ENCODE assay signal across 1 cellular context in the genomic region with DNA sequence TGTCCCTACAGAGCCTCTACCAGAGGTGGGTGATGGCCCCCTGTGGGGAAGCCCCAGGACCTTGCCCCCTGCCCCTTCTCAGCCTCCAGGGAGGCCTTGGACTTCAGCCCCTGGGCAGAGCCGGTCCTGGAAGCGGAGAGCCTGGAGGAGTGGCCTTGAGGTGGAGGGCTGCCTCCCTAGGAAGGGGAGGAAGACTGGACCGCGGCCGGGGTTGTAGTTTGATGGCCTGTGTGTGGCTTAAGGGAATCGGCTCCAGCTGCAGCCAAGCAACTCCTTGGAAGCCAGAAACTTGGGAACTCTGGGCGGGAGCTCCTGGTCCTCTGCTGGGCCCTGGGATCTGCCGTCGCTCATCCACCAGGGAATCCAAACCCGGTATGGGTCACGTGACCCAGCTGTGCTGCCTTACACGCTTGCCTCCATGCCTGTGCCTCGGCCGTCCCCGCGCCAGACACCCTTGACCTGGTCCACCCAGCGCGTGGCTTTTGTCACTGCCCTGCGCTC.
TF ChIP-seq lines count a peak whose summit lies in the region.

No MANE protein-coding gene starts in this region.

TF ChIP-seq in HepG2, 621 proteins besides CTCF, POLR2A, EP300 and RAD21:
- peak; percentile 49; the same call in 1 of the 2 replicates for TF ChIP-seq HDAC1 (CRISPR knock-in tag; IDR thresholded peaks at IDR 0.05)
- TF ChIP-seq, protein P1, sequence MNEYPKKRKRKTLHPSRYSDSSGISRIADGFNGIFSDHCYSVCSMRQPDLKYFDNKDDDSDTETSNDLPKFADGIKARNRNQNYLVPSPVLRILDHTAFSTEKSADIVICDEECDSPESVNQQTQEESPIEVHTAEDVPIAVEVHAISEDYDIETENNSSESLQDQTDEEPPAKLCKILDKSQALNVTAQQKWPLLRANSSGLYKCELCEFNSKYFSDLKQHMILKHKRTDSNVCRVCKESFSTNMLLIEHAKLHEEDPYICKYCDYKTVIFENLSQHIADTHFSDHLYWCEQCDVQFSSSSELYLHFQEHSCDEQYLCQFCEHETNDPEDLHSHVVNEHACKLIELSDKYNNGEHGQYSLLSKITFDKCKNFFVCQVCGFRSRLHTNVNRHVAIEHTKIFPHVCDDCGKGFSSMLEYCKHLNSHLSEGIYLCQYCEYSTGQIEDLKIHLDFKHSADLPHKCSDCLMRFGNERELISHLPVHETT (CRISPR knock-in tag; conservative IDR thresholded peaks at IDR 0.05): no peak
- TF ChIP-seq ZFP62 (CRISPR knock-in tag; IDR thresholded peaks at IDR 0.05): no peak
- 0 out of 2 replicates have a peak, but pooled peaks have one; percentile 38 for TF ChIP-seq HIVEP1 (CRISPR knock-in tag; IDR thresholded peaks at IDR 0.05)
- TF ChIP-seq HNF4G (IDR thresholded peaks at IDR 0.05; ENCODE audit: borderline replicate concordance, low read depth, low read length): peak; percentile 57
- TF ChIP-seq HNF4G (CRISPR knock-in tag; IDR thresholded peaks at IDR 0.05; ENCODE audit: borderline replicate concordance, low read depth): no peak
- TF ChIP-seq HNF4A (CRISPR knock-in tag; IDR thresholded peaks at IDR 0.05): peak; percentile 85
- no peak for TF ChIP-seq TRIM24 (CRISPR knock-in tag; IDR thresholded peaks at IDR 0.05)
- TF ChIP-seq, protein P2, sequence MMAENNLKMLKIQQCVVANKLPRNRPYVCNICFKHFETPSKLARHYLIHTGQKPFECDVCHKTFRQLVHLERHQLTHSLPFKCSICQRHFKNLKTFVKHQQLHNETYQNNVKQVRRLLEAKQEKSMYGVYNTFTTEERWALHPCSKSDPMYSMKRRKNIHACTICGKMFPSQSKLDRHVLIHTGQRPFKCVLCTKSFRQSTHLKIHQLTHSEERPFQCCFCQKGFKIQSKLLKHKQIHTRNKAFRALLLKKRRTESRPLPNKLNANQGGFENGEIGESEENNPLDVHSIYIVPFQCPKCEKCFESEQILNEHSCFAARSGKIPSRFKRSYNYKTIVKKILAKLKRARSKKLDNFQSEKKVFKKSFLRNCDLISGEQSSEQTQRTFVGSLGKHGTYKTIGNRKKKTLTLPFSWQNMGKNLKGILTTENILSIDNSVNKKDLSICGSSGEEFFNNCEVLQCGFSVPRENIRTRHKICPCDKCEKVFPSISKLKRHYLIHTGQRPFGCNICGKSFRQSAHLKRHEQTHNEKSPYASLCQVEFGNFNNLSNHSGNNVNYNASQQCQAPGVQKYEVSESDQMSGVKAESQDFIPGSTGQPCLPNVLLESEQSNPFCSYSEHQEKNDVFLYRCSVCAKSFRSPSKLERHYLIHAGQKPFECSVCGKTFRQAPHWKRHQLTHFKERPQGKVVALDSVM (CRISPR knock-in tag; IDR thresholded peaks at IDR 0.05): peak; percentile 91
- TF ChIP-seq ZNF263 (CRISPR knock-in tag; IDR thresholded peaks at IDR 0.05): 0 out of 2 replicates have a peak, but pooled peaks have one; percentile 34
- TF ChIP-seq, protein P3, sequence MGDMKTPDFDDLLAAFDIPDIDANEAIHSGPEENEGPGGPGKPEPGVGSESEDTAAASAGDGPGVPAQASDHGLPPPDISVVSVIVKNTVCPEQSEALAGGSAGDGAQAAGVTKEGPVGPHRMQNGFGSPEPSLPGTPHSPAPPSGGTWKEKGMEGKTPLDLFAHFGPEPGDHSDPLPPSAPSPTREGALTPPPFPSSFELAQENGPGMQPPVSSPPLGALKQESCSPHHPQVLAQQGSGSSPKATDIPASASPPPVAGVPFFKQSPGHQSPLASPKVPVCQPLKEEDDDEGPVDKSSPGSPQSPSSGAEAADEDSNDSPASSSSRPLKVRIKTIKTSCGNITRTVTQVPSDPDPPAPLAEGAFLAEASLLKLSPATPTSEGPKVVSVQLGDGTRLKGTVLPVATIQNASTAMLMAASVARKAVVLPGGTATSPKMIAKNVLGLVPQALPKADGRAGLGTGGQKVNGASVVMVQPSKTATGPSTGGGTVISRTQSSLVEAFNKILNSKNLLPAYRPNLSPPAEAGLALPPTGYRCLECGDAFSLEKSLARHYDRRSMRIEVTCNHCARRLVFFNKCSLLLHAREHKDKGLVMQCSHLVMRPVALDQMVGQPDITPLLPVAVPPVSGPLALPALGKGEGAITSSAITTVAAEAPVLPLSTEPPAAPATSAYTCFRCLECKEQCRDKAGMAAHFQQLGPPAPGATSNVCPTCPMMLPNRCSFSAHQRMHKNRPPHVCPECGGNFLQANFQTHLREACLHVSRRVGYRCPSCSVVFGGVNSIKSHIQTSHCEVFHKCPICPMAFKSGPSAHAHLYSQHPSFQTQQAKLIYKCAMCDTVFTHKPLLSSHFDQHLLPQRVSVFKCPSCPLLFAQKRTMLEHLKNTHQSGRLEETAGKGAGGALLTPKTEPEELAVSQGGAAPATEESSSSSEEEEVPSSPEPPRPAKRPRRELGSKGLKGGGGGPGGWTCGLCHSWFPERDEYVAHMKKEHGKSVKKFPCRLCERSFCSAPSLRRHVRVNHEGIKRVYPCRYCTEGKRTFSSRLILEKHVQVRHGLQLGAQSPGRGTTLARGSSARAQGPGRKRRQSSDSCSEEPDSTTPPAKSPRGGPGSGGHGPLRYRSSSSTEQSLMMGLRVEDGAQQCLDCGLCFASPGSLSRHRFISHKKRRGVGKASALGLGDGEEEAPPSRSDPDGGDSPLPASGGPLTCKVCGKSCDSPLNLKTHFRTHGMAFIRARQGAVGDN (CRISPR knock-in tag; IDR thresholded peaks at IDR 0.05): peak; percentile 44
- peak; percentile 70; the same call in 1 of the 2 replicates for TF ChIP-seq MTA1 (CRISPR knock-in tag; IDR thresholded peaks at IDR 0.05; ENCODE audit: borderline replicate concordance)
- no peak for TF ChIP-seq GATAD2A (CRISPR knock-in tag; IDR thresholded peaks at IDR 0.05)
- TF ChIP-seq, protein P4, sequence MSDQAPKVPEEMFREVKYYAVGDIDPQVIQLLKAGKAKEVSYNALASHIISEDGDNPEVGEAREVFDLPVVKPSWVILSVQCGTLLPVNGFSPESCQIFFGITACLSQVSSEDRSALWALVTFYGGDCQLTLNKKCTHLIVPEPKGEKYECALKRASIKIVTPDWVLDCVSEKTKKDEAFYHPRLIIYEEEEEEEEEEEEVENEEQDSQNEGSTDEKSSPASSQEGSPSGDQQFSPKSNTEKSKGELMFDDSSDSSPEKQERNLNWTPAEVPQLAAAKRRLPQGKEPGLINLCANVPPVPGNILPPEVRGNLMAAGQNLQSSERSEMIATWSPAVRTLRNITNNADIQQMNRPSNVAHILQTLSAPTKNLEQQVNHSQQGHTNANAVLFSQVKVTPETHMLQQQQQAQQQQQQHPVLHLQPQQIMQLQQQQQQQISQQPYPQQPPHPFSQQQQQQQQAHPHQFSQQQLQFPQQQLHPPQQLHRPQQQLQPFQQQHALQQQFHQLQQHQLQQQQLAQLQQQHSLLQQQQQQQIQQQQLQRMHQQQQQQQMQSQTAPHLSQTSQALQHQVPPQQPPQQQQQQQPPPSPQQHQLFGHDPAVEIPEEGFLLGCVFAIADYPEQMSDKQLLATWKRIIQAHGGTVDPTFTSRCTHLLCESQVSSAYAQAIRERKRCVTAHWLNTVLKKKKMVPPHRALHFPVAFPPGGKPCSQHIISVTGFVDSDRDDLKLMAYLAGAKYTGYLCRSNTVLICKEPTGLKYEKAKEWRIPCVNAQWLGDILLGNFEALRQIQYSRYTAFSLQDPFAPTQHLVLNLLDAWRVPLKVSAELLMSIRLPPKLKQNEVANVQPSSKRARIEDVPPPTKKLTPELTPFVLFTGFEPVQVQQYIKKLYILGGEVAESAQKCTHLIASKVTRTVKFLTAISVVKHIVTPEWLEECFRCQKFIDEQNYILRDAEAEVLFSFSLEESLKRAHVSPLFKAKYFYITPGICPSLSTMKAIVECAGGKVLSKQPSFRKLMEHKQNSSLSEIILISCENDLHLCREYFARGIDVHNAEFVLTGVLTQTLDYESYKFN (CRISPR knock-in tag; conservative IDR thresholded peaks at IDR 0.05): peak; percentile 60; the same call in 1 of the 2 replicates
